Comparison of ENCODE assay signal across 11 cellular contexts in genomic region chr5:116696356-116696755, GRCh38.
DNase-seq lines count a peak whose midpoint lies in the region; ATAC-seq, FAIRE-seq and TF ChIP-seq lines count a peak whose summit lies in the region.
"Had no signal": no experiment of that assay in that cellular context is flagged by ENCODE, and none has a peak within 500 bp of the region (broad histone marks: within the 10 kb centered on the region; RNA-seq: fewer than 3 reads in every experiment).

No MANE protein-coding gene starts in this region.

- peak; percentile 25 for DNase-seq in GM13977 (ENCODE audit: low spot score)
- DNase-seq in hippocampal formation (lab: John Stamatoyannopoulos, UW), result no peak
- DNase-seq in right atrium auricular region (ENCODE audit: low spot score), result no peak
- no peak for DNase-seq in DMS153 treated with DMSO at 0.1 percent for 48 hours (lab: John Stamatoyannopoulos, UW; ENCODE audit: unreplicated experiment)
- DNase-seq: NCI-H1092 treated with DMSO at 0.1 percent for 48 hours; NK-92 treated with Interleukin-12 subunit alpha and Interleukin-12 subunit beta, amount 100 ng/mL, for 24 hours had no signal

- no peaks in the 10 kb centered on the region for H3K9me3 ChIP-seq in right atrium auricular region

- H3K27ac ChIP-seq in right atrium auricular region, result no peak overlapping the region

- ATAC-seq in GM21390 (IDR thresholded peaks at IDR 0.05; ENCODE audit: unreplicated experiment) (peak; percentile 63), HG03045 (IDR thresholded peaks at IDR 0.05; ENCODE audit: unreplicated experiment) (peak; percentile 82), GM21423 (IDR thresholded peaks at IDR 0.05; ENCODE audit: unreplicated experiment) (no peak)

- in situ Hi-C loops in GM13977 (cut with MboI; ENCODE audit: low pct_unique_long_range_greater_than_20kb, low sequenced_read_pairs, unreplicated experiment), result no loop called here

- no peaks in the 10 kb centered on the region for H3K4me1 ChIP-seq in right atrium auricular region

- no peaks in the 10 kb centered on the region for H3K27me3 ChIP-seq in right atrium auricular region

- no peaks in the 10 kb centered on the region for H3K36me3 ChIP-seq in right atrium auricular region

- no peak overlapping the region for H3K4me3 ChIP-seq in right atrium auricular region

- no peak for TF ChIP-seq CTCF in GM13977 (IDR thresholded peaks at IDR 0.05; ENCODE audit: extremely low read depth, insufficient read depth, missing control alignments)
- no peak for TF ChIP-seq CTCF in right atrium auricular region (IDR thresholded peaks at IDR 0.05)

- FAIRE-seq in endometrium (lab: Jason Lieb, UNC), result peak; percentile 33
- FAIRE-seq: bronchial epithelial cell had no signal
